17 cellular contexts compared by ENCODE assay signal in the genomic region with DNA sequence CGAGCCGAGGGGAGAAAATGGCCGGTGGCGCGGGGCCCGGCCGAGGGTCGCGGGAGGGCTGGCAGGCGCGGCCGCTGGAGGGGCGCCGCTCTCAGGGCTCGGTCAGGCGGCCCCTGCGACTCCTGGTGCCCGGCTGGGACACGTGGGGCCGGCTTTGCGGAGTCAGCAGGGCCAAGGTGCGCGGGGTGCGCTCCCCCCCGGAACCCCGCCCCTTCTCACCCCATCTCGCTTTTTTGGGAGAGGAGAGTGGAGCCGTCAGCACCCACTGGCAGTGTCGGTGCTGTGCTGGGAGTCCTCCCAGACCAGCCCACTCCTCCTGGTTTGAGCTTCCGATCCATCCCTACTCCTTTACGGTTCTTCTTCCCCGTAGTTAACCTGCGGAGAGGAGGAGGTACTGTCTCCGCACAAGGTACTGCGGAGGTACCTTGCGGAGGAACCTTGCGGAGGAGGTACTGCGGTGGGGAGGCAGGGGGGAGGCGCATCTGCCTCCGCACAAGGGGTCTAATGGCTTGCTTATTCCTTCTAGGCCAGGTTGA. TPM values are rescaled to one million over a fixed set of nuclear protein-coding genes. Genes with fewer than 3 reads are reported as not detected.
DNase-seq lines count a peak whose midpoint lies in the region; ATAC-seq and TF ChIP-seq lines count a peak whose summit lies in the region.
"Had no signal": no experiment of that assay in that cellular context is flagged by ENCODE, and none has a peak within 500 bp of the region (broad histone marks: within the 10 kb centered on the region; RNA-seq: fewer than 3 reads in every experiment).

No MANE protein-coding gene starts in this region.

- no peaks in the 10 kb centered on the region for H3K9me3 ChIP-seq in CD4-positive, alpha-beta T cell (ENCODE audit: control insufficient read depth, low read length)
- H3K9me3 ChIP-seq in right atrium auricular region: no peaks in the 10 kb centered on the region
- H3K9me3 ChIP-seq: esophagus muscularis mucosa had no signal

- no peaks in the 10 kb centered on the region for H3K79me2 ChIP-seq in GM23338 (replicated peaks; ENCODE audit: insufficient read depth)

- no peaks in the 10 kb centered on the region for H3K9me3 Mint-ChIP-seq in CD4-positive, alpha-beta T cell
- peaks cover 6% of the 10 kb centered on the region; the same call in 1 of the 3 replicates for H3K9me3 Mint-ChIP-seq in GM23338
- H3K9me3 Mint-ChIP-seq in brain: peaks cover 0 to 7% (median 0%) of the 10 kb centered on the region in 5 experiments
- H3K9me3 Mint-ChIP-seq in naive thymus-derived CD8-positive, alpha-beta T cell: peaks cover 0 to 2% (median 0%) of the 10 kb centered on the region in 9 donors

- ATAC-seq in CD4-positive, alpha-beta T cell (ENCODE audit: poor library complexity): no peak
- peak; percentile 10 for ATAC-seq in GM23338
- no peak for ATAC-seq in naive thymus-derived CD8-positive, alpha-beta T cell
- no peak for ATAC-seq in GM21737 (IDR thresholded peaks at IDR 0.05; ENCODE audit: unreplicated experiment)
- no peak for ATAC-seq in HG03571 (IDR thresholded peaks at IDR 0.05; ENCODE audit: unreplicated experiment)
- ATAC-seq: Panc1 had no signal

- H3K27me3 ChIP-seq in CD4-positive, alpha-beta T cell (ENCODE audit: control insufficient read depth, insufficient read depth, low read length): peaks cover 53% of the 10 kb centered on the region
- peaks cover 97% of the 10 kb centered on the region for H3K27me3 ChIP-seq in GM23338 (ENCODE audit: insufficient read depth)
- peaks cover 16 to 48% of the 10 kb centered on the region in 2 donors for H3K27me3 ChIP-seq in right atrium auricular region

- peaks cover 9% of the 10 kb centered on the region; the same call in 1 of the 2 replicates for H4K20me1 ChIP-seq in GM23338 (replicated peaks; ENCODE audit: insufficient read depth)

- H3K4me1 Mint-ChIP-seq in CD4-positive, alpha-beta T cell (ENCODE audit: low read depth): peaks cover 19% of the 10 kb centered on the region
- H3K4me1 Mint-ChIP-seq in GM23338: peaks cover 21% of the 10 kb centered on the region
- peaks cover 22% of the 10 kb centered on the region for H3K4me1 Mint-ChIP-seq in brain
- peaks cover 10 to 25% (median 23%) of the 10 kb centered on the region in 4 donors for H3K4me1 Mint-ChIP-seq in naive thymus-derived CD8-positive, alpha-beta T cell

- DNase-seq in CD4-positive, alpha-beta T cell: no peak
- DNase-seq in GM23338 (ENCODE audit: low spot score): no peak
- no peak for DNase-seq in naive thymus-derived CD8-positive, alpha-beta T cell
- DNase-seq in right atrium auricular region (ENCODE audit: low spot score): no peak
- DNase-seq in GM20000 (ENCODE audit: low spot score): no peak
- DNase-seq: AML-193; dorsolateral prefrontal cortex; NCI-H1417 treated with DMSO at 0.1 percent for 48 hours; NCI-H2171 treated with DMSO at 0.1 percent for 48 hours; stimulated activated CD4-positive, alpha-beta T cell treated with anti-CD3 and anti-CD28 coated beads, Interleukin-4, amount 100 ng/mL, for 24 hours; T1000 had no signal

- H3K36me3 ChIP-seq in GM23338 (ENCODE audit: insufficient read depth) (no peaks in the 10 kb centered on the region), right atrium auricular region (no peaks in the 10 kb centered on the region)
- H3K36me3 ChIP-seq: esophagus muscularis mucosa had no signal

- peaks cover 17% of the 10 kb centered on the region for H3K4me1 ChIP-seq in GM23338 (ENCODE audit: insufficient read depth)
- peaks cover 0 to 60% of the 10 kb centered on the region in 2 donors for H3K4me1 ChIP-seq in right atrium auricular region

- no peaks in the 10 kb centered on the region for H3K9me2 ChIP-seq in GM23338 (ENCODE audit: insufficient read depth)

- peak overlapping the region; percentile 46; the same call in 1 of the 2 replicates for H3K4me3 ChIP-seq in GM23338
- no peak overlapping the region for H3K4me3 ChIP-seq in right atrium auricular region

- no peaks in the 10 kb centered on the region for H3K36me3 Mint-ChIP-seq in CD4-positive, alpha-beta T cell (ENCODE audit: low read depth)
- peaks cover 4% of the 10 kb centered on the region; the same call in 1 of the 3 replicates for H3K36me3 Mint-ChIP-seq in GM23338 (ENCODE audit: low read depth)
- H3K36me3 Mint-ChIP-seq in brain: no peaks in the 10 kb centered on the region
- peaks cover 0 to 2% (median 0%) of the 10 kb centered on the region in 3 donors for H3K36me3 Mint-ChIP-seq in naive thymus-derived CD8-positive, alpha-beta T cell

- H3K27ac ChIP-seq in CD4-positive, alpha-beta T cell (ENCODE audit: low read depth, low read length): no peak overlapping the region
- H3K27ac ChIP-seq in GM23338 (ENCODE audit: low read depth) (no peak overlapping the region), right atrium auricular region (no peak overlapping the region)
- H3K27ac ChIP-seq: esophagus muscularis mucosa, skin epidermis had no signal

- H3K27me3 Mint-ChIP-seq in CD4-positive, alpha-beta T cell: peaks cover 47% of the 10 kb centered on the region
- H3K27me3 Mint-ChIP-seq in GM23338 (ENCODE audit: insufficient read depth, low read depth, poor library complexity) (peaks cover 91% of the 10 kb centered on the region), brain (peaks cover 44% of the 10 kb centered on the region)
- H3K27me3 Mint-ChIP-seq in naive thymus-derived CD8-positive, alpha-beta T cell: peaks cover 18 to 50% (median 38%) of the 10 kb centered on the region in 5 donors

- peak overlapping the region; percentile 74 for H3K4me2 ChIP-seq in GM23338

- POLR2A ChIA-PET in CD4-positive, alpha-beta T cell (lab: Charles Lee): interaction anchor here (7.0 kb wide), 1 partner anchor 25 kb away, joined by 82 read pairs; a partner anchor contains a TSS
- POLR2A ChIA-PET in naive thymus-derived CD8-positive, alpha-beta T cell (lab: Charles Lee): interaction anchor here (1.3 to 8.5 kb wide), 3 partner anchors 9 to 25 kb away, joined by 3 to 90 read pairs (median 7); a partner anchor contains a TSS

- no peak overlapping the region for H3K27ac Mint-ChIP-seq in CD4-positive, alpha-beta T cell
- H3K27ac Mint-ChIP-seq in GM23338 (no peak overlapping the region), brain (peak overlapping the region in 2 of 5 experiments; percentile 57 to 77)
- peak overlapping the region in 1 of 10 donors; percentile 33 for H3K27ac Mint-ChIP-seq in naive thymus-derived CD8-positive, alpha-beta T cell

- CTCF ChIA-PET in CD4-positive, alpha-beta T cell (lab: Charles Lee): no interaction called here

- peak overlapping the region; percentile 23 for H3K4me3 Mint-ChIP-seq in CD4-positive, alpha-beta T cell
- H3K4me3 Mint-ChIP-seq in GM23338 (peak overlapping the region; percentile 69), brain (peak overlapping the region in 4 of 5 experiments; percentile 20 to 75 (median 42))
- H3K4me3 Mint-ChIP-seq in naive thymus-derived CD8-positive, alpha-beta T cell: peak overlapping the region in 7 of 10 donors; percentile 19 to 68 (median 47)

- intact Hi-C loops in CD4-positive, alpha-beta T cell (cut with DNase I, micrococcal nuclease): no loop called here

- no peak for TF ChIP-seq CTCF in CD4-positive, alpha-beta T cell (IDR thresholded peaks at IDR 0.05)
- TF ChIP-seq CTCF in GM23338 (conservative IDR thresholded peaks at IDR 0.05; ENCODE audit: low read depth in 2 of 2) (no peak), brain (conservative IDR thresholded peaks at IDR 0.05) (no peak), right atrium auricular region (IDR thresholded peaks at IDR 0.05) (no peak), GM20000 (IDR thresholded peaks at IDR 0.05; ENCODE audit: extremely low read depth, missing control alignments) (no peak)

- no peak overlapping the region for H2AFZ ChIP-seq in GM23338

- peaks cover 25% of the 10 kb centered on the region for H3F3A ChIP-seq in GM23338 (replicated peaks; ENCODE audit: low read depth)

TF ChIP-seq in GM23338, 12 proteins besides CTCF, POLR2A, EP300 and RAD21:
- TF ChIP-seq CREB1 (CRISPR knock-in tag; IDR thresholded peaks at IDR 0.05; ENCODE audit: low read depth): no peak
- TF ChIP-seq EZH2 (IDR thresholded peaks at IDR 0.05; ENCODE audit: low read depth, unreplicated experiment): peak; percentile 91
TF ChIP-seq in GM23338: peak in this region for 1.

RNA-seq across cellular contexts. Expression of a gene that starts 19.0 kb away (rescaled TPM):
- 1 to 10 TPM; 5.3 to 6.5 TPM for total RNA-seq in CD4-positive, alpha-beta T cell
- total RNA-seq in GM23338 (2014; rRNA removed; shearing (Covaris generic)): 0.16 and 1.0 TPM in 2 replicates
- 1.1 and 1.3 TPM in 2 replicates for polyA plus RNA-seq in GM23338 (2016; fragmentation: Nextera tagmentation; extraction: Ambion mirVana)
- 9.4 TPM for polyA plus RNA-seq in brain (ENCODE audit: insufficient read depth, low read depth, low replicate concordance)
- total RNA-seq in naive thymus-derived CD8-positive, alpha-beta T cell: 1 to 10 TPM; 2.0 to 2.4 TPM
- 1 to 10 TPM in 1 of 3 donors, under 1 TPM in 2; 0.13 to 1.4 (median 0.77) TPM for polyA plus RNA-seq in naive thymus-derived CD8-positive, alpha-beta T cell
- 1 to 10 TPM; 2.7 to 3.0 TPM for total RNA-seq in right atrium auricular region

RNA-seq across cellular contexts. Expression of a gene that starts 23.3 kb away (rescaled TPM):
- 100 to 1,000 TPM; 196 to 202 TPM for total RNA-seq in CD4-positive, alpha-beta T cell
- total RNA-seq in GM23338 (2014; rRNA removed; shearing (Covaris generic)): 4.6 and 5.7 TPM in 2 replicates
- polyA plus RNA-seq in GM23338 (2016; fragmentation: Nextera tagmentation; extraction: Ambion mirVana) (1.4 TPM in 2 replicates), brain (ENCODE audit: insufficient read depth, low read depth, low replicate concordance) (30.6 TPM)
- total RNA-seq in naive thymus-derived CD8-positive, alpha-beta T cell: 10 to 100 TPM; 78.6 to 80.7 TPM
- polyA plus RNA-seq in naive thymus-derived CD8-positive, alpha-beta T cell: 10 to 100 TPM in 1 of 3 donors, 1 to 10 TPM in 2; 4.3 to 16.0 (median 9.3) TPM
- total RNA-seq in right atrium auricular region: 10 to 100 TPM; 22.8 to 24.3 TPM

RNA-seq across cellular contexts. Expression of a gene that starts 38.0 kb away (rescaled TPM):
- total RNA-seq in CD4-positive, alpha-beta T cell: under 1 TPM in 1 of 2 experiments, not detected in 1; 0.31 TPM
- 91.1 and 114 TPM in 2 replicates for total RNA-seq in GM23338 (2014; rRNA removed; shearing (Covaris generic))
- polyA plus RNA-seq in GM23338 (2016; fragmentation: Nextera tagmentation; extraction: Ambion mirVana): 26.6 and 29.2 TPM in 2 replicates
- polyA plus RNA-seq in brain (ENCODE audit: insufficient read depth, low read depth, low replicate concordance): 36.4 TPM
- total RNA-seq in naive thymus-derived CD8-positive, alpha-beta T cell: 1 to 10 TPM; 1.2 to 1.6 TPM
- under 1 TPM; 0.16 to 0.60 (median 0.46) TPM for polyA plus RNA-seq in naive thymus-derived CD8-positive, alpha-beta T cell
- 1 to 10 TPM; 1.0 to 1.7 TPM for total RNA-seq in right atrium auricular region

Comparison
In these comparisons a context has a peak if more than half of its experiments do, and no peak if none do; other contexts are left out.
1. RNA of a gene that starts 38.0 kb away (total RNA-seq): 91.1 to 114 TPM in GM23338; 1.0 to 1.7 TPM in right atrium auricular region, 1.2 to 1.6 TPM in naive thymus-derived CD8-positive, alpha-beta T cell and 0.31 TPM in CD4-positive, alpha-beta T cell; every median in the first group is over 10 times any median in the second.
2. Peak in every context shown above with its lines, with median percentiles within 50 percentile points of each other: H3K4me3 Mint-ChIP-seq.